ENCODE assay signal across 21 cellular contexts in genomic region chr2:204051999-204052558, GRCh38.
"Had no signal": no experiment of that assay in that cellular context is flagged by ENCODE, and none has a peak within 500 bp of the region (broad histone marks: within the 10 kb centered on the region; RNA-seq: fewer than 3 reads in every experiment).

No MANE protein-coding gene starts in this region.

- H3K27ac ChIP-seq: HL-60, RWPE1 had no signal

- FAIRE-seq: HTR-8/SVneo had no signal

- ATAC-seq: Panc1 had no signal

- DNase-seq: KBM-7, MV-4-11, NCI-H1048, NCI-H1105, NCI-H1417 treated with DMSO at 0.1 percent for 48 hours, NCI-H146, NCI-H1694 treated with DMSO at 0.1 percent for 48 hours, NCI-H1930, NCI-H2081, NCI-H2107, NCI-H226, NCI-H446, NCI-H510A, NCI-H524 treated with DMSO at 0.1 percent for 48 hours, NCI-H774, SHP77, SK-N-SH had no signal

- H3K9me3 ChIP-seq: SK-N-SH had no signal
